Comparison of ENCODE assay signal across 8 cellular contexts in the genomic region with DNA sequence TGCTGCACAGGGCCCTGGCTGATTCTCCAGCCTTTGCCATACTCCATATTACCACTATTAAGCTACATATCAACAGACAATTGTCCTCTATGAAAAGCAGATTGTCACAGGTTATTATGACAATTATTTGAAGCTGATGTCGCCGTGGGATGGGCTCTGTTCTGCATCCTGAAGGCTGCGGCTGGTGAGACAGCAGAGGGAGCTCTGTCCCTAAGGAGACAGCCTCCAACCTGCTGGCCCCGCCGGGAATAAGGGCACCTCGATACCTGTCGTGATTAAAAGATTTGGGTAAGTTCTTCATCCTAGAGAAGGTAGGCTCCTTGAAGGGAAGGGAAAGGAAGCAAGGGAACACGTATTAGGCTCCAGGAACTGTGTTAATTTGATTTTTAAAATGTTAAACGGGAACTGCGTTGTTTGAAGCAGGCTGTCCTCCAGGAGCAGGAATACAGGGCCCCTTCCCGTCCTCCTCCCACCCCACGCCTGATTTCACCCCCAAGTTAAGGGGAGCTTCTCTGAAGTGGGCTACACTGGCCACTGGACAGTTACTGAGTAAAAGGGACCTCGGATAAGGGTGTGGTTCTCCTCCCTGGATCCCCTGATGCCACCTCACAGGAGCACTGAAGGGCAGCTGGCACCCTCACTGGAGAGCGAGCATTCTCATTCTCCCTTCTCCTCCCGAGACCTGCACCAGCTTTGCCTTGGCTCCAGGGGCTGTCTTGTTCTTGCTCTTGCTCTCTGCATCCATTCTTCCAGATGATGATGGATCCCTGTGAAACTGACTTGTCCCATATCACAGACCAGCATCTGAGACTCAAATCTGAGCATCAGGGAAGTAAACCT. TPM values are rescaled to one million over a fixed set of nuclear protein-coding genes. Genes with fewer than 3 reads are reported as not detected.
DNase-seq lines count a peak whose midpoint lies in the region; ATAC-seq and TF ChIP-seq lines count a peak whose summit lies in the region.

No MANE protein-coding gene starts in this region.

- H3K9me3 Mint-ChIP-seq in GM23338 (peaks cover 8% of the 10 kb centered on the region; the same call in 2 of the 3 replicates), T-cell (no peaks in the 10 kb centered on the region)

- H4K20me1 ChIP-seq in GM23338 (replicated peaks; ENCODE audit: insufficient read depth), result no peaks in the 10 kb centered on the region

- H2AFZ ChIP-seq in GM23338, result peak overlapping the region; percentile 5

- H3K27me3 ChIP-seq in BE2C (no peaks in the 10 kb centered on the region), GM23338 (ENCODE audit: insufficient read depth) (no peaks in the 10 kb centered on the region)

- H3K27me3 Mint-ChIP-seq in GM23338 (ENCODE audit: insufficient read depth, low read depth, poor library complexity) (peaks cover 8% of the 10 kb centered on the region), T-cell (peaks cover 1 to 2% of the 10 kb centered on the region in 2 donors)

- peak overlapping the region; percentile 50 for H3K4me3 ChIP-seq in BE2C (ENCODE audit: low read depth, low read length)
- no peak overlapping the region for H3K4me3 ChIP-seq in GM23338
- peak overlapping the region; percentile 47 for H3K4me3 ChIP-seq in coronary artery

- peak; percentile 61 for DNase-seq in BE2C
- peak; percentile 73 for DNase-seq in GM23338 (ENCODE audit: low spot score)
- peak in 12 of 34 experiments; percentile 2 to 40 (median 13) for DNase-seq in T-cell
- DNase-seq in coronary artery (ENCODE audit: low spot score), result no peak
- peak; percentile 60 to 64 for DNase-seq in lung microvascular endothelial cell (ENCODE audit: low read depth in 2 of 2)
- DNase-seq in superior temporal gyrus (ENCODE audit: extremely low spot score), result peak; percentile 67
- no peak for DNase-seq in GOT3 (lab: John Stamatoyannopoulos, UW)

- H3K4me3 Mint-ChIP-seq in GM23338 (no peak overlapping the region; the same call in 2 of the 3 replicates), T-cell (peak overlapping the region in 2 of 3 donors; percentile 33 to 34)

- no peaks in the 10 kb centered on the region for H3F3A ChIP-seq in GM23338 (replicated peaks; ENCODE audit: low read depth)

- no peaks in the 10 kb centered on the region for H3K36me3 Mint-ChIP-seq in GM23338 (ENCODE audit: low read depth)
- H3K36me3 Mint-ChIP-seq in T-cell, result no peaks in the 10 kb centered on the region

- H3K36me3 ChIP-seq in BE2C (no peaks in the 10 kb centered on the region), GM23338 (ENCODE audit: insufficient read depth) (no peaks in the 10 kb centered on the region)

- ATAC-seq in GM23338 (peak; percentile 99), T-cell (replicated peaks in 1 of 4) (peak; percentile 63 to 77 (median 72)), HG03521 (IDR thresholded peaks at IDR 0.05; ENCODE audit: unreplicated experiment) (no peak)

- H3K4me2 ChIP-seq in GM23338, result no peak overlapping the region

- no peaks in the 10 kb centered on the region for H3K9me3 ChIP-seq in BE2C

- no peak overlapping the region for H3K27ac ChIP-seq in GM23338 (ENCODE audit: low read depth)
- no peak overlapping the region for H3K27ac ChIP-seq in coronary artery

- CTCF ChIA-PET in T-cell (lab: Charles Lee), result interaction anchor here (0.6 to 1.5 kb wide), 4 partner anchors 68 to 251 kb away, joined by 3 read pairs; no protein-coding TSS in a partner anchor

- H3K79me2 ChIP-seq in GM23338 (replicated peaks; ENCODE audit: insufficient read depth), result no peaks in the 10 kb centered on the region

- peak; percentile 79 for TF ChIP-seq CTCF in BE2C (IDR thresholded peaks at IDR 0.05; ENCODE audit: low read depth, low read length)
- TF ChIP-seq CTCF in GM23338 (conservative IDR thresholded peaks at IDR 0.05; ENCODE audit: low read depth in 2 of 2), result peak; percentile 70 to 88
- peak; percentile 45 for TF ChIP-seq CTCF in coronary artery (IDR thresholded peaks at IDR 0.05)

- H3K4me1 Mint-ChIP-seq in GM23338 (no peaks in the 10 kb centered on the region), T-cell (peaks cover 5 to 11% (median 9%) of the 10 kb centered on the region in 3 donors)

- POLR2A ChIA-PET in T-cell (lab: Charles Lee), result interaction anchor here (0.6 to 1.0 kb wide), 2 partner anchors 66 to 264 kb away, joined by 3 to 6 read pairs; a partner anchor contains a TSS

- no peak overlapping the region for H3K27ac Mint-ChIP-seq in GM23338
- no peak overlapping the region for H3K27ac Mint-ChIP-seq in T-cell

- H3K9me2 ChIP-seq in GM23338 (ENCODE audit: insufficient read depth), result no peaks in the 10 kb centered on the region

- no peaks in the 10 kb centered on the region for H3K4me1 ChIP-seq in BE2C
- H3K4me1 ChIP-seq in GM23338 (ENCODE audit: insufficient read depth), result no peaks in the 10 kb centered on the region

TF ChIP-seq in GM23338, 12 proteins besides CTCF, POLR2A, EP300 and RAD21 (continues in another document):
- TF ChIP-seq, protein P1, sequence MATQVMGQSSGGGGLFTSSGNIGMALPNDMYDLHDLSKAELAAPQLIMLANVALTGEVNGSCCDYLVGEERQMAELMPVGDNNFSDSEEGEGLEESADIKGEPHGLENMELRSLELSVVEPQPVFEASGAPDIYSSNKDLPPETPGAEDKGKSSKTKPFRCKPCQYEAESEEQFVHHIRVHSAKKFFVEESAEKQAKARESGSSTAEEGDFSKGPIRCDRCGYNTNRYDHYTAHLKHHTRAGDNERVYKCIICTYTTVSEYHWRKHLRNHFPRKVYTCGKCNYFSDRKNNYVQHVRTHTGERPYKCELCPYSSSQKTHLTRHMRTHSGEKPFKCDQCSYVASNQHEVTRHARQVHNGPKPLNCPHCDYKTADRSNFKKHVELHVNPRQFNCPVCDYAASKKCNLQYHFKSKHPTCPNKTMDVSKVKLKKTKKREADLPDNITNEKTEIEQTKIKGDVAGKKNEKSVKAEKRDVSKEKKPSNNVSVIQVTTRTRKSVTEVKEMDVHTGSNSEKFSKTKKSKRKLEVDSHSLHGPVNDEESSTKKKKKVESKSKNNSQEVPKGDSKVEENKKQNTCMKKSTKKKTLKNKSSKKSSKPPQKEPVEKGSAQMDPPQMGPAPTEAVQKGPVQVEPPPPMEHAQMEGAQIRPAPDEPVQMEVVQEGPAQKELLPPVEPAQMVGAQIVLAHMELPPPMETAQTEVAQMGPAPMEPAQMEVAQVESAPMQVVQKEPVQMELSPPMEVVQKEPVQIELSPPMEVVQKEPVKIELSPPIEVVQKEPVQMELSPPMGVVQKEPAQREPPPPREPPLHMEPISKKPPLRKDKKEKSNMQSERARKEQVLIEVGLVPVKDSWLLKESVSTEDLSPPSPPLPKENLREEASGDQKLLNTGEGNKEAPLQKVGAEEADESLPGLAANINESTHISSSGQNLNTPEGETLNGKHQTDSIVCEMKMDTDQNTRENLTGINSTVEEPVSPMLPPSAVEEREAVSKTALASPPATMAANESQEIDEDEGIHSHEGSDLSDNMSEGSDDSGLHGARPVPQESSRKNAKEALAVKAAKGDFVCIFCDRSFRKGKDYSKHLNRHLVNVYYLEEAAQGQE (IDR thresholded peaks at IDR 0.05; ENCODE audit: unreplicated experiment), result no peak
- TF ChIP-seq, protein P2, sequence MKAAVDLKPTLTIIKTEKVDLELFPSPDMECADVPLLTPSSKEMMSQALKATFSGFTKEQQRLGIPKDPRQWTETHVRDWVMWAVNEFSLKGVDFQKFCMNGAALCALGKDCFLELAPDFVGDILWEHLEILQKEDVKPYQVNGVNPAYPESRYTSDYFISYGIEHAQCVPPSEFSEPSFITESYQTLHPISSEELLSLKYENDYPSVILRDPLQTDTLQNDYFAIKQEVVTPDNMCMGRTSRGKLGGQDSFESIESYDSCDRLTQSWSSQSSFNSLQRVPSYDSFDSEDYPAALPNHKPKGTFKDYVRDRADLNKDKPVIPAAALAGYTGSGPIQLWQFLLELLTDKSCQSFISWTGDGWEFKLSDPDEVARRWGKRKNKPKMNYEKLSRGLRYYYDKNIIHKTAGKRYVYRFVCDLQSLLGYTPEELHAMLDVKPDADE (IDR thresholded peaks at IDR 0.05), result no peak
- TF ChIP-seq NANOG (IDR thresholded peaks at IDR 0.05; ENCODE audit: borderline replicate concordance) (no peak), ZNF114 (CRISPR knock-in tag; IDR thresholded peaks at IDR 0.05) (no peak), CREB1 (CRISPR knock-in tag; IDR thresholded peaks at IDR 0.05; ENCODE audit: low read depth) (no peak), EZH2phosphoT487 (IDR thresholded peaks at IDR 0.05; ENCODE audit: unreplicated experiment) (no peak), STAT1 (IDR thresholded peaks at IDR 0.05; ENCODE audit: unreplicated experiment) (no peak), POLR2AphosphoS5 (IDR thresholded peaks at IDR 0.05; ENCODE audit: low read depth) (no peak), ZNF331 (CRISPR knock-in tag; IDR thresholded peaks at IDR 0.05; ENCODE audit: low read depth) (no peak)

RNA-seq across cellular contexts. Expression of a gene that starts 11.8 kb away (rescaled TPM):
- 84.4 TPM for polyA plus RNA-seq in BE2C (2012; ENCODE audit: insufficient read depth, insufficient read length, low read depth)
- total RNA-seq in GM23338 (2014; rRNA removed; shearing (Covaris generic)), result 103 and 131 TPM in 2 replicates
- 87.5 and 92.6 TPM in 2 replicates for polyA plus RNA-seq in GM23338 (2016; fragmentation: Nextera tagmentation; extraction: Ambion mirVana)
- total RNA-seq in T-cell (100 to 1,000 TPM; 147 to 197 (median 156) TPM), lung microvascular endothelial cell (10.5 and 18.1 TPM in 2 replicates)

RNA-seq across cellular contexts. Expression of a gene that starts 42.6 kb away (rescaled TPM):
- 51.7 TPM for polyA plus RNA-seq in BE2C (2012; ENCODE audit: insufficient read depth, insufficient read length, low read depth)
- 8.2 TPM in 2 replicates for total RNA-seq in GM23338 (2014; rRNA removed; shearing (Covaris generic))
- 8.4 and 8.6 TPM in 2 replicates for polyA plus RNA-seq in GM23338 (2016; fragmentation: Nextera tagmentation; extraction: Ambion mirVana)
- total RNA-seq in T-cell (10 to 100 TPM; 20.2 to 36.4 (median 23.7) TPM), lung microvascular endothelial cell (3.8 and 5.2 TPM in 2 replicates)

Comparison
In these comparisons a context has a peak if more than half of its experiments do, and no peak if none do; other contexts are left out.
1. DNase-seq: peak in BE2C (single experiment), GM23338 (single experiment), lung microvascular endothelial cell (2 of 2) and superior temporal gyrus (single experiment); none in coronary artery (single experiment) and GOT3 (single experiment).
2. Peak in every context shown above with its lines, with median percentiles within 50 percentile points of each other: CTCF ChIP-seq.